Comparison of ENCODE assay signal across 26 cellular contexts in genomic region chr14:104845033-104845666, GRCh38. TPM values are rescaled to one million over a fixed set of nuclear protein-coding genes. Genes with fewer than 3 reads are reported as not detected.
DNase-seq lines count a peak whose midpoint lies in the region; ATAC-seq, FAIRE-seq and TF ChIP-seq lines count a peak whose summit lies in the region.
"Had no signal": no experiment of that assay in that cellular context is flagged by ENCODE, and none has a peak within 500 bp of the region (broad histone marks: within the 10 kb centered on the region; RNA-seq: fewer than 3 reads in every experiment).

No MANE protein-coding gene starts in this region.

- no peak overlapping the region for H3K4me2 ChIP-seq in HepG2 (ENCODE audit: low read depth, low read length)

- peak; percentile 14 for DNase-seq in GM13976 (ENCODE audit: low spot score)
- DNase-seq in RWPE2 (ENCODE audit: low spot score), result peak; percentile 63
- no peak for DNase-seq in HepG2 (ENCODE audit: low spot score)
- DNase-seq in upper lobe of right lung, result peak; percentile 40
- no peak for DNase-seq in SHP77 treated with DMSO at 0.1 percent for 48 hours (lab: John Stamatoyannopoulos, UW)
- DNase-seq in RCC 7860 (ENCODE audit: low spot score), result no peak
- DNase-seq in NCI-H1105 (lab: John Stamatoyannopoulos, UW), result no peak
- DNase-seq: AML-193; CD4-positive, alpha-beta memory T cell; COR-L47; DMS79; EL; GDM1; Kasumi-1; NCI-H1092 treated with DMSO at 0.1 percent for 48 hours; NCI-H1436 treated with DMSO at 0.1 percent for 48 hours; NCI-H187 treated with DMSO at 0.1 percent for 48 hours; NCI-H2107; NCI-H524 treated with DMSO at 0.1 percent for 48 hours; NCI-H774; SHP77 had no signal

- CTCF ChIA-PET in HepG2 (lab: Yijun Ruan, JAX; ENCODE audit: low intra/inter-chr PET ratio, low total read pairs), result no interaction called here

- no peak for TF ChIP-seq EP300 in HepG2 (IDR thresholded peaks at IDR 0.05; ENCODE audit: low read depth in 2 of 2, low read length in 2 of 2)
- no peak for TF ChIP-seq EP300 in HepG2 (CRISPR knock-in tag; IDR thresholded peaks at IDR 0.05; ENCODE audit: borderline replicate concordance)

- no peaks in the 10 kb centered on the region for H3K9me3 ChIP-seq in RWPE2 (ENCODE audit: severe bottlenecking)
- H3K9me3 ChIP-seq in HepG2 (ENCODE audit: low read length), result no peaks in the 10 kb centered on the region
- no peaks in the 10 kb centered on the region for H3K9me3 ChIP-seq in upper lobe of right lung

- POLR2A ChIA-PET in HepG2 (lab: Yijun Ruan, JAX), result no interaction called here

- H2AFZ ChIP-seq in HepG2 (ENCODE audit: low read length), result no peak overlapping the region

- no peak for TF ChIP-seq POLR2A in HepG2 (IDR thresholded peaks at IDR 0.05; ENCODE audit: insufficient read depth in 1 of 2, low read depth in 2 of 2, low read length in 2 of 2)

- H3K9ac ChIP-seq in HepG2 (ENCODE audit: insufficient read depth, low read depth, low read length), result no peak overlapping the region

- no peak overlapping the region for H3K27ac ChIP-seq in RWPE2 (ENCODE audit: poor library complexity, severe bottlenecking)
- no peak overlapping the region for H3K27ac ChIP-seq in HepG2 (ENCODE audit: extremely low read length, insufficient read depth, low read length)
- no peak overlapping the region for H3K27ac ChIP-seq in upper lobe of right lung
- H3K27ac ChIP-seq: A549, HL-60 had no signal

- no peak for FAIRE-seq in HepG2 (lab: Jason Lieb, UNC)
- FAIRE-seq in RCC 7860 (lab: Jason Lieb, UNC), result no peak
- FAIRE-seq: A549, GM12891, H54, K562 had no signal

- BruUV-seq in HepG2 (replicated peaks; lab: Mats Ljungman, UMichigan), result no TSS peak

- 88% methylated on average over 3 of the region's 4 CpGs for WGBS in HepG2 (ENCODE audit: low lambda C conversion rate)

- no peaks in the 10 kb centered on the region for H3K4me1 ChIP-seq in RWPE2 (ENCODE audit: insufficient read depth, poor library complexity, severe bottlenecking)
- H3K4me1 ChIP-seq in HepG2 (ENCODE audit: insufficient read depth, low read length), result no peaks in the 10 kb centered on the region
- H3K4me1 ChIP-seq in upper lobe of right lung, result peaks cover 13% of the 10 kb centered on the region

- H3K4me3 ChIP-seq in RWPE2 (ENCODE audit: severe bottlenecking), result no peak overlapping the region
- H3K4me3 ChIP-seq in HepG2 (replicated peaks in 1 of 3; ENCODE audit: insufficient read depth in 1 of 3, low read depth in 2 of 3, low read length in 3 of 3), result no peak overlapping the region
- H3K4me3 ChIP-seq in upper lobe of right lung, result no peak overlapping the region
- H3K4me3 ChIP-seq: A549, K562 had no signal

- H3K36me3 ChIP-seq in RWPE2 (ENCODE audit: low read depth) (no peaks in the 10 kb centered on the region), HepG2 (replicated peaks in 1 of 2; ENCODE audit: control insufficient read depth in 1 of 2, insufficient read depth in 2 of 2, low read length in 2 of 2) (no peaks in the 10 kb centered on the region), upper lobe of right lung (no peaks in the 10 kb centered on the region)

- peaks cover 68% of the 10 kb centered on the region for H3K27me3 ChIP-seq in RWPE2 (ENCODE audit: insufficient read depth, poor library complexity, severe bottlenecking)
- peaks cover 0 to 18% of the 10 kb centered on the region in 2 experiments; a peak in 4 of 5 replicates for H3K27me3 ChIP-seq in HepG2 (ENCODE audit: control insufficient read depth in 1 of 2, insufficient read depth in 2 of 2, low read length in 2 of 2)
- H3K27me3 ChIP-seq in upper lobe of right lung, result peaks cover 41% of the 10 kb centered on the region

- intact Hi-C loops in HepG2 (cut with micrococcal nuclease; ENCODE audit: unreplicated experiment), result no loop called here
- intact Hi-C loops in upper lobe of right lung (cut with DNase I), result no loop called here

- no peak for TF ChIP-seq RAD21 in HepG2 (CRISPR knock-in tag; IDR thresholded peaks at IDR 0.05)

- no peaks in the 10 kb centered on the region for H3K79me2 ChIP-seq in HepG2 (ENCODE audit: insufficient read depth, low read length)

- H4K20me1 ChIP-seq in HepG2 (ENCODE audit: insufficient read depth, low read length), result no peaks in the 10 kb centered on the region; the same call in 1 of the 2 replicates

- ATAC-seq in RWPE2 (ENCODE audit: low read depth) (no peak), HepG2 (no peak), upper lobe of right lung (no peak)

- in situ Hi-C loops in GM13976 (cut with MboI; ENCODE audit: low sequenced_read_pairs, unreplicated experiment), result no loop called here
- in situ Hi-C loops in HepG2 (cut with HindIII; ENCODE audit: extremely low pct_ligation_motif_present, low pct_unique_long_range_greater_than_20kb), result no loop called here

- TF ChIP-seq CTCF in GM13976 (IDR thresholded peaks at IDR 0.05; ENCODE audit: borderline replicate concordance, control extremely low read depth, extremely low read depth, insufficient read depth, missing control alignments) (no peak), RWPE2 (IDR thresholded peaks at IDR 0.05; ENCODE audit: poor library complexity, severe bottlenecking) (no peak), HepG2 (CRISPR knock-in tag; IDR thresholded peaks at IDR 0.05) (no peak), upper lobe of right lung (IDR thresholded peaks at IDR 0.05) (no peak)

RNA-seq across cellular contexts. Expression of gene CEP170B, which starts 19.9 kb away (rescaled TPM):
- total RNA-seq in HepG2 (2016; rRNA removed; fragmentation: Illumina TruSeq; extraction: Trizol) (4.4 and 8.8 TPM in 2 replicates), upper lobe of right lung (30.3 TPM)
- 1.9 and 3.8 TPM in 2 replicates for total RNA-seq in HepG2 (2016; cell fraction: cytosol; rRNA removed; fragmentation: Illumina TruSeq; extraction: Trizol; ENCODE audit: low read depth)
- total RNA-seq in HepG2 (2016; cell fraction: insoluble cytoplasmic fraction; rRNA removed; fragmentation: Illumina TruSeq; extraction: Trizol), result 3.5 and 8.9 TPM in 2 replicates
- 2.8 and 3.2 TPM in 2 replicates for total RNA-seq in HepG2 (2016; cell fraction: membrane; rRNA removed; fragmentation: Illumina TruSeq; extraction: Trizol)
- total RNA-seq in HepG2 (2016; cell fraction: nucleus; rRNA removed; fragmentation: Illumina TruSeq; extraction: Trizol), result 7.2 and 8.8 TPM in 2 replicates
- polyA plus RNA-seq in HepG2 (2011; rRNA removed), result 4.3 and 6.2 TPM in 2 replicates
- 3.5 and 4.9 TPM in 2 replicates for polyA plus RNA-seq in HepG2 (2011; cell fraction: cytosol; rRNA removed)
- polyA plus RNA-seq in HepG2 (2011; cell fraction: nucleus; rRNA removed), result 25.2 and 37.7 TPM in 2 replicates
- polyA plus RNA-seq in HepG2 (2012), result 7.4 and 10.5 TPM in 2 replicates
- polyA plus RNA-seq in HepG2 (2016; cell fraction: cytosol; fragmentation: Illumina TruSeq; extraction: Trizol; ENCODE audit: low read depth), result 0.50 and 0.58 TPM in 2 replicates
- polyA plus RNA-seq in HepG2 (2016; cell fraction: insoluble cytoplasmic fraction; fragmentation: Illumina TruSeq; extraction: Trizol; ENCODE audit: low read depth), result 4.9 and 7.1 TPM in 2 replicates
- 1.8 and 2.2 TPM in 2 replicates for polyA plus RNA-seq in HepG2 (2016; cell fraction: membrane; fragmentation: Illumina TruSeq; extraction: Trizol; ENCODE audit: low read depth)
- polyA plus RNA-seq in HepG2 (2016; cell fraction: nucleus; fragmentation: Illumina TruSeq; extraction: Trizol; ENCODE audit: insufficient read depth, low read depth), result 43.8 and 50.2 TPM in 2 replicates
- 6.4 and 7.9 TPM in 2 replicates for polyA minus RNA-seq in HepG2 (2011; rRNA and poly(A)+ RNA removed; ENCODE audit: low replicate concordance)
- polyA minus RNA-seq in HepG2 (2011; cell fraction: cytosol; rRNA and poly(A)+ RNA removed), result 4.6 and 7.0 TPM in 2 replicates
- 4.1 and 5.7 TPM in 2 replicates for polyA minus RNA-seq in HepG2 (2011; cell fraction: nucleus; rRNA and poly(A)+ RNA removed)

RNA-seq across cellular contexts. Expression of gene ZBTB42, which starts 44.2 kb away (rescaled TPM):
- 3.2 and 4.2 TPM in 2 replicates for total RNA-seq in HepG2 (2016; rRNA removed; fragmentation: Illumina TruSeq; extraction: Trizol)
- 1.2 and 1.6 TPM in 2 replicates for total RNA-seq in HepG2 (2016; cell fraction: cytosol; rRNA removed; fragmentation: Illumina TruSeq; extraction: Trizol; ENCODE audit: low read depth)
- 2.4 and 3.9 TPM in 2 replicates for total RNA-seq in HepG2 (2016; cell fraction: insoluble cytoplasmic fraction; rRNA removed; fragmentation: Illumina TruSeq; extraction: Trizol)
- total RNA-seq in HepG2 (2016; cell fraction: membrane; rRNA removed; fragmentation: Illumina TruSeq; extraction: Trizol), result 4.3 and 4.4 TPM in 2 replicates
- 3.6 and 4.2 TPM in 2 replicates for total RNA-seq in HepG2 (2016; cell fraction: nucleus; rRNA removed; fragmentation: Illumina TruSeq; extraction: Trizol)
- polyA plus RNA-seq in HepG2 (2011; rRNA removed), result 2.8 and 4.0 TPM in 2 replicates
- 3.7 and 4.3 TPM in 2 replicates for polyA plus RNA-seq in HepG2 (2011; cell fraction: cytosol; rRNA removed)
- 7.2 and 7.5 TPM in 2 replicates for polyA plus RNA-seq in HepG2 (2011; cell fraction: nucleus; rRNA removed)
- 3.6 and 4.3 TPM in 2 replicates for polyA plus RNA-seq in HepG2 (2012)
- 1.0 and 1.1 TPM in 2 replicates for polyA plus RNA-seq in HepG2 (2016; cell fraction: cytosol; fragmentation: Illumina TruSeq; extraction: Trizol; ENCODE audit: low read depth)
- polyA plus RNA-seq in HepG2 (2016; cell fraction: insoluble cytoplasmic fraction; fragmentation: Illumina TruSeq; extraction: Trizol; ENCODE audit: low read depth), result 2.3 and 2.7 TPM in 2 replicates
- polyA plus RNA-seq in HepG2 (2016; cell fraction: membrane; fragmentation: Illumina TruSeq; extraction: Trizol; ENCODE audit: low read depth), result 3.4 and 3.5 TPM in 2 replicates
- polyA plus RNA-seq in HepG2 (2016; cell fraction: nucleus; fragmentation: Illumina TruSeq; extraction: Trizol; ENCODE audit: insufficient read depth, low read depth), result 2.8 and 3.1 TPM in 2 replicates
- polyA minus RNA-seq in HepG2 (2011; rRNA and poly(A)+ RNA removed; ENCODE audit: low replicate concordance), result 6.6 and 17.0 TPM in 2 replicates
- 6.2 and 8.1 TPM in 2 replicates for polyA minus RNA-seq in HepG2 (2011; cell fraction: cytosol; rRNA and poly(A)+ RNA removed)
- 8.2 TPM in 2 replicates for polyA minus RNA-seq in HepG2 (2011; cell fraction: nucleus; rRNA and poly(A)+ RNA removed)
- total RNA-seq in upper lobe of right lung, result 12.3 TPM

RNA-seq across cellular contexts. Expression of gene AKT1, which starts 49.6 kb away (rescaled TPM):
- 85.7 and 96.2 TPM in 2 replicates for total RNA-seq in HepG2 (2016; rRNA removed; fragmentation: Illumina TruSeq; extraction: Trizol)
- 66.8 and 84.2 TPM in 2 replicates for total RNA-seq in HepG2 (2016; cell fraction: cytosol; rRNA removed; fragmentation: Illumina TruSeq; extraction: Trizol; ENCODE audit: low read depth)
- total RNA-seq in HepG2 (2016; cell fraction: insoluble cytoplasmic fraction; rRNA removed; fragmentation: Illumina TruSeq; extraction: Trizol), result 76.8 and 97.9 TPM in 2 replicates
- total RNA-seq in HepG2 (2016; cell fraction: membrane; rRNA removed; fragmentation: Illumina TruSeq; extraction: Trizol), result 171 and 190 TPM in 2 replicates
- total RNA-seq in HepG2 (2016; cell fraction: nucleus; rRNA removed; fragmentation: Illumina TruSeq; extraction: Trizol), result 48.2 and 57.1 TPM in 2 replicates
- polyA plus RNA-seq in HepG2 (2011; rRNA removed), result 116 and 135 TPM in 2 replicates
- polyA plus RNA-seq in HepG2 (2011; cell fraction: cytosol; rRNA removed), result 114 and 136 TPM in 2 replicates
- 362 and 435 TPM in 2 replicates for polyA plus RNA-seq in HepG2 (2011; cell fraction: nucleus; rRNA removed)
- 58.6 and 80.7 TPM in 2 replicates for polyA plus RNA-seq in HepG2 (2012)
- polyA plus RNA-seq in HepG2 (2016; cell fraction: cytosol; fragmentation: Illumina TruSeq; extraction: Trizol; ENCODE audit: low read depth), result 81.6 and 107 TPM in 2 replicates
- polyA plus RNA-seq in HepG2 (2016; cell fraction: insoluble cytoplasmic fraction; fragmentation: Illumina TruSeq; extraction: Trizol; ENCODE audit: low read depth), result 105 and 119 TPM in 2 replicates
- 182 and 194 TPM in 2 replicates for polyA plus RNA-seq in HepG2 (2016; cell fraction: membrane; fragmentation: Illumina TruSeq; extraction: Trizol; ENCODE audit: low read depth)
- polyA plus RNA-seq in HepG2 (2016; cell fraction: nucleus; fragmentation: Illumina TruSeq; extraction: Trizol; ENCODE audit: insufficient read depth, low read depth), result 146 and 159 TPM in 2 replicates
- polyA minus RNA-seq in HepG2 (2011; rRNA and poly(A)+ RNA removed; ENCODE audit: low replicate concordance), result 159 and 183 TPM in 2 replicates
- 76.1 and 78.3 TPM in 2 replicates for polyA minus RNA-seq in HepG2 (2011; cell fraction: cytosol; rRNA and poly(A)+ RNA removed)
- 46.7 and 48.0 TPM in 2 replicates for polyA minus RNA-seq in HepG2 (2011; cell fraction: nucleus; rRNA and poly(A)+ RNA removed)
- total RNA-seq in upper lobe of right lung, result 174 TPM

Comparison
In these comparisons a context has a peak if more than half of its experiments do, and no peak if none do; other contexts are left out.
1. DNase-seq: peak in GM13976 (single experiment), RWPE2 (single experiment) and upper lobe of right lung (single experiment); none in HepG2 (single experiment), SHP77 treated with DMSO at 0.1 percent for 48 hours (single experiment), RCC 7860 (single experiment) and NCI-H1105 (single experiment).